2 cellular contexts compared by ENCODE assay signal in the genomic region with DNA sequence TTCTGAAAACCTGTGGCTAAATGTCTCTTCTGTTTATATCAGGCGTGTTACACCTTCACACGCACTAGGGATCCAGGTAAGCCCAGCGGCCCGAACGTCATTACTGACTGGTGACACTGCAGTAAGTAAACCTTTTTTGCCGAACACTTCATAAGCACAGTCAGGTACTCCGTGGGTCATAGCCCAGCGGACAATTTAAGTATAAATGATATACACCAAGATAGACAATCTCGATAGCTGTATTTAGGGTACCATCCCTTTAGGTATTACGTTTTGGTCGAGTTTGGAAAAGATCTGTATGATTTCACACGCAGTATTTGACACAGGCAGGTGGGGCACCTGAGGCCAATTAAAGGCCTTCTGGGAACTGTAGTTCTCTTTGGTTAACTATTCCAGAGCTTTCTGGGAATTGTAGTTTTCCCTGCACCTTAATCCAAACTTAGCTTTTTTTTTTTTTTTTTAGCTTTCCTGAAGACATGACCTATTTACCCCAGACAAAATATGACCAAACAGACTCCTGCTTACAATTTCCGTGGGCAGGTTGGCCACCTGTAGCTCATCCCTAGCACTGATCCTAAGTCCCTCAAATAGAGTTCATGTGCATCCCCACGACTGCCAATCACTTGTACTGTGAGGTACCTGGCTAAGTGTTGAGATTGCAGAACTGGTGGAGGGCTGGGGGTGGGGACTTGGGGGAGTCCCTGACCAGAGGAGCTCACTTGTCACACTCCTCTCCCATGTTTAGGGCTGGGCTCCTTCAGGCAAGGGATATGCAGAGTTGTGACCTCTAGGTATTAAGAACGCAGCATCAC.
TF ChIP-seq lines count a peak whose summit lies in the region.

No MANE protein-coding gene starts in this region.

TF ChIP-seq in GM12891, 5 proteins besides CTCF, POLR2A, EP300 and RAD21:
- TF ChIP-seq POLR2AphosphoS5 (IDR thresholded peaks at IDR 0.05; ENCODE audit: low read depth, low read length) (no peak), TAF1 (IDR thresholded peaks at IDR 0.05; ENCODE audit: low read depth, low read length) (no peak), SPI1 (IDR thresholded peaks at IDR 0.05; ENCODE audit: low read depth, low read length) (no peak), POU2F2 (IDR thresholded peaks at IDR 0.05; ENCODE audit: low read depth, low read length) (no peak), PAX5 (IDR thresholded peaks at IDR 0.05; ENCODE audit: insufficient read depth, low read length, severe bottlenecking) (no peak)

TF ChIP-seq in HepG2, 621 proteins besides CTCF, POLR2A, EP300 and RAD21 (continues in another document):
- TF ChIP-seq SRSF4 (IDR thresholded peaks at IDR 0.05; ENCODE audit: low read depth, low read length, poor library complexity, severe bottlenecking) (no peak), SMYD3 (CRISPR knock-in tag; IDR thresholded peaks at IDR 0.05) (0 out of 2 replicates have a peak, but pooled peaks have one; percentile 55), MBD4 (IDR thresholded peaks at IDR 0.05; ENCODE audit: borderline replicate concordance, low read length) (0 out of 2 replicates have a peak, but pooled peaks have one; percentile 55), GATAD2A (CRISPR knock-in tag; IDR thresholded peaks at IDR 0.05) (no peak), ZNF572 (CRISPR knock-in tag; IDR thresholded peaks at IDR 0.05) (no peak), ZNF547 (CRISPR knock-in tag; IDR thresholded peaks at IDR 0.05) (0 out of 2 replicates have a peak, but pooled peaks have one; percentile 1), FLYWCH1 (CRISPR knock-in tag; IDR thresholded peaks at IDR 0.05) (no peak), ZNF672 (CRISPR knock-in tag; IDR thresholded peaks at IDR 0.05) (no peak), GTF3A (CRISPR knock-in tag; conservative IDR thresholded peaks at IDR 0.05) (no peak), ZNF557 (CRISPR knock-in tag; IDR thresholded peaks at IDR 0.05) (no peak), HCFC1 (IDR thresholded peaks at IDR 0.05; ENCODE audit: low read depth, low read length) (peak; percentile 93), ZNF274 (CRISPR knock-in tag; IDR thresholded peaks at IDR 0.05) (no peak), ZNF235 (CRISPR knock-in tag; IDR thresholded peaks at IDR 0.05; ENCODE audit: borderline replicate concordance) (no peak), ZSCAN9 (CRISPR knock-in tag; IDR thresholded peaks at IDR 0.05; ENCODE audit: borderline replicate concordance) (no peak), KAT7 (CRISPR knock-in tag; IDR thresholded peaks at IDR 0.05; ENCODE audit: borderline replicate concordance) (no peak), MEF2D (CRISPR knock-in tag; IDR thresholded peaks at IDR 0.05) (peak; percentile 43), PAF1 (CRISPR knock-in tag; IDR thresholded peaks at IDR 0.05) (0 out of 2 replicates have a peak, but pooled peaks have one; percentile 24), HOXA3 (CRISPR knock-in tag; IDR thresholded peaks at IDR 0.05) (peak; percentile 46; the same call in 1 of the 2 replicates), KMT2B (CRISPR knock-in tag; IDR thresholded peaks at IDR 0.05) (peak; percentile 39; the same call in 1 of the 2 replicates), ATM (IDR thresholded peaks at IDR 0.05; ENCODE audit: borderline replicate concordance) (no peak), MATR3 (CRISPR knock-in tag; IDR thresholded peaks at IDR 0.05) (no peak), ZBTB42 (CRISPR knock-in tag; IDR thresholded peaks at IDR 0.05) (no peak), CBX2 (IDR thresholded peaks at IDR 0.05; ENCODE audit: low read depth, low read length) (no peak), CBX2 (CRISPR knock-in tag; IDR thresholded peaks at IDR 0.05; ENCODE audit: low read depth) (no peak), TGIF2 (CRISPR knock-in tag; IDR thresholded peaks at IDR 0.05) (peak; percentile 84), STAT5B (CRISPR knock-in tag; IDR thresholded peaks at IDR 0.05) (no peak), POLR2G (IDR thresholded peaks at IDR 0.05; ENCODE audit: low read depth, low read length) (peak; percentile 30; the same call in 1 of the 2 replicates), SCMH1 (CRISPR knock-in tag; IDR thresholded peaks at IDR 0.05; ENCODE audit: borderline replicate concordance) (no peak), CHCHD3 (CRISPR knock-in tag; IDR thresholded peaks at IDR 0.05) (no peak), ZNF501 (CRISPR knock-in tag; IDR thresholded peaks at IDR 0.05) (0 out of 2 replicates have a peak, but pooled peaks have one; percentile 56), ZFY (CRISPR knock-in tag; IDR thresholded peaks at IDR 0.05) (peak; percentile 45; the same call in 1 of the 2 replicates), ZNF850 (CRISPR knock-in tag; conservative IDR thresholded peaks at IDR 0.05) (no peak)
- TF ChIP-seq, protein P1, sequence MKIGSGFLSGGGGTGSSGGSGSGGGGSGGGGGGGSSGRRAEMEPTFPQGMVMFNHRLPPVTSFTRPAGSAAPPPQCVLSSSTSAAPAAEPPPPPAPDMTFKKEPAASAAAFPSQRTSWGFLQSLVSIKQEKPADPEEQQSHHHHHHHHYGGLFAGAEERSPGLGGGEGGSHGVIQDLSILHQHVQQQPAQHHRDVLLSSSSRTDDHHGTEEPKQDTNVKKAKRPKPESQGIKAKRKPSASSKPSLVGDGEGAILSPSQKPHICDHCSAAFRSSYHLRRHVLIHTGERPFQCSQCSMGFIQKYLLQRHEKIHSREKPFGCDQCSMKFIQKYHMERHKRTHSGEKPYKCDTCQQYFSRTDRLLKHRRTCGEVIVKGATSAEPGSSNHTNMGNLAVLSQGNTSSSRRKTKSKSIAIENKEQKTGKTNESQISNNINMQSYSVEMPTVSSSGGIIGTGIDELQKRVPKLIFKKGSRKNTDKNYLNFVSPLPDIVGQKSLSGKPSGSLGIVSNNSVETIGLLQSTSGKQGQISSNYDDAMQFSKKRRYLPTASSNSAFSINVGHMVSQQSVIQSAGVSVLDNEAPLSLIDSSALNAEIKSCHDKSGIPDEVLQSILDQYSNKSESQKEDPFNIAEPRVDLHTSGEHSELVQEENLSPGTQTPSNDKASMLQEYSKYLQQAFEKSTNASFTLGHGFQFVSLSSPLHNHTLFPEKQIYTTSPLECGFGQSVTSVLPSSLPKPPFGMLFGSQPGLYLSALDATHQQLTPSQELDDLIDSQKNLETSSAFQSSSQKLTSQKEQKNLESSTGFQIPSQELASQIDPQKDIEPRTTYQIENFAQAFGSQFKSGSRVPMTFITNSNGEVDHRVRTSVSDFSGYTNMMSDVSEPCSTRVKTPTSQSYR (CRISPR knock-in tag; IDR thresholded peaks at IDR 0.05; ENCODE audit: borderline replicate concordance), result no peak
- TF ChIP-seq, protein P2, sequence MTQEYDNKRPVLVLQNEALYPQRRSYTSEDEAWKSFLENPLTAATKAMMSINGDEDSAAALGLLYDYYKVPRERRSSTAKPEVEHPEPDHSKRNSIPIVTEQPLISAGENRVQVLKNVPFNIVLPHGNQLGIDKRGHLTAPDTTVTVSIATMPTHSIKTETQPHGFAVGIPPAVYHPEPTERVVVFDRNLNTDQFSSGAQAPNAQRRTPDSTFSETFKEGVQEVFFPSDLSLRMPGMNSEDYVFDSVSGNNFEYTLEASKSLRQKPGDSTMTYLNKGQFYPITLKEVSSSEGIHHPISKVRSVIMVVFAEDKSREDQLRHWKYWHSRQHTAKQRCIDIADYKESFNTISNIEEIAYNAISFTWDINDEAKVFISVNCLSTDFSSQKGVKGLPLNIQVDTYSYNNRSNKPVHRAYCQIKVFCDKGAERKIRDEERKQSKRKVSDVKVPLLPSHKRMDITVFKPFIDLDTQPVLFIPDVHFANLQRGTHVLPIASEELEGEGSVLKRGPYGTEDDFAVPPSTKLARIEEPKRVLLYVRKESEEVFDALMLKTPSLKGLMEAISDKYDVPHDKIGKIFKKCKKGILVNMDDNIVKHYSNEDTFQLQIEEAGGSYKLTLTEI (CRISPR knock-in tag; conservative IDR thresholded peaks at IDR 0.05), result no peak
- TF ChIP-seq, protein P3, sequence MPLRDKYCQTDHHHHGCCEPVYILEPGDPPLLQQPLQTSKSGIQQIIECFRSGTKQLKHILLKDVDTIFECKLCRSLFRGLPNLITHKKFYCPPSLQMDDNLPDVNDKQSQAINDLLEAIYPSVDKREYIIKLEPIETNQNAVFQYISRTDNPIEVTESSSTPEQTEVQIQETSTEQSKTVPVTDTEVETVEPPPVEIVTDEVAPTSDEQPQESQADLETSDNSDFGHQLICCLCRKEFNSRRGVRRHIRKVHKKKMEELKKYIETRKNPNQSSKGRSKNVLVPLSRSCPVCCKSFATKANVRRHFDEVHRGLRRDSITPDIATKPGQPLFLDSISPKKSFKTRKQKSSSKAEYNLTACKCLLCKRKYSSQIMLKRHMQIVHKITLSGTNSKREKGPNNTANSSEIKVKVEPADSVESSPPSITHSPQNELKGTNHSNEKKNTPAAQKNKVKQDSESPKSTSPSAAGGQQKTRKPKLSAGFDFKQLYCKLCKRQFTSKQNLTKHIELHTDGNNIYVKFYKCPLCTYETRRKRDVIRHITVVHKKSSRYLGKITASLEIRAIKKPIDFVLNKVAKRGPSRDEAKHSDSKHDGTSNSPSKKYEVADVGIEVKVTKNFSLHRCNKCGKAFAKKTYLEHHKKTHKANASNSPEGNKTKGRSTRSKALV (CRISPR knock-in tag; IDR thresholded peaks at IDR 0.05), result 0 out of 2 replicates have a peak, but pooled peaks have one; percentile 39
- TF ChIP-seq, protein P4, sequence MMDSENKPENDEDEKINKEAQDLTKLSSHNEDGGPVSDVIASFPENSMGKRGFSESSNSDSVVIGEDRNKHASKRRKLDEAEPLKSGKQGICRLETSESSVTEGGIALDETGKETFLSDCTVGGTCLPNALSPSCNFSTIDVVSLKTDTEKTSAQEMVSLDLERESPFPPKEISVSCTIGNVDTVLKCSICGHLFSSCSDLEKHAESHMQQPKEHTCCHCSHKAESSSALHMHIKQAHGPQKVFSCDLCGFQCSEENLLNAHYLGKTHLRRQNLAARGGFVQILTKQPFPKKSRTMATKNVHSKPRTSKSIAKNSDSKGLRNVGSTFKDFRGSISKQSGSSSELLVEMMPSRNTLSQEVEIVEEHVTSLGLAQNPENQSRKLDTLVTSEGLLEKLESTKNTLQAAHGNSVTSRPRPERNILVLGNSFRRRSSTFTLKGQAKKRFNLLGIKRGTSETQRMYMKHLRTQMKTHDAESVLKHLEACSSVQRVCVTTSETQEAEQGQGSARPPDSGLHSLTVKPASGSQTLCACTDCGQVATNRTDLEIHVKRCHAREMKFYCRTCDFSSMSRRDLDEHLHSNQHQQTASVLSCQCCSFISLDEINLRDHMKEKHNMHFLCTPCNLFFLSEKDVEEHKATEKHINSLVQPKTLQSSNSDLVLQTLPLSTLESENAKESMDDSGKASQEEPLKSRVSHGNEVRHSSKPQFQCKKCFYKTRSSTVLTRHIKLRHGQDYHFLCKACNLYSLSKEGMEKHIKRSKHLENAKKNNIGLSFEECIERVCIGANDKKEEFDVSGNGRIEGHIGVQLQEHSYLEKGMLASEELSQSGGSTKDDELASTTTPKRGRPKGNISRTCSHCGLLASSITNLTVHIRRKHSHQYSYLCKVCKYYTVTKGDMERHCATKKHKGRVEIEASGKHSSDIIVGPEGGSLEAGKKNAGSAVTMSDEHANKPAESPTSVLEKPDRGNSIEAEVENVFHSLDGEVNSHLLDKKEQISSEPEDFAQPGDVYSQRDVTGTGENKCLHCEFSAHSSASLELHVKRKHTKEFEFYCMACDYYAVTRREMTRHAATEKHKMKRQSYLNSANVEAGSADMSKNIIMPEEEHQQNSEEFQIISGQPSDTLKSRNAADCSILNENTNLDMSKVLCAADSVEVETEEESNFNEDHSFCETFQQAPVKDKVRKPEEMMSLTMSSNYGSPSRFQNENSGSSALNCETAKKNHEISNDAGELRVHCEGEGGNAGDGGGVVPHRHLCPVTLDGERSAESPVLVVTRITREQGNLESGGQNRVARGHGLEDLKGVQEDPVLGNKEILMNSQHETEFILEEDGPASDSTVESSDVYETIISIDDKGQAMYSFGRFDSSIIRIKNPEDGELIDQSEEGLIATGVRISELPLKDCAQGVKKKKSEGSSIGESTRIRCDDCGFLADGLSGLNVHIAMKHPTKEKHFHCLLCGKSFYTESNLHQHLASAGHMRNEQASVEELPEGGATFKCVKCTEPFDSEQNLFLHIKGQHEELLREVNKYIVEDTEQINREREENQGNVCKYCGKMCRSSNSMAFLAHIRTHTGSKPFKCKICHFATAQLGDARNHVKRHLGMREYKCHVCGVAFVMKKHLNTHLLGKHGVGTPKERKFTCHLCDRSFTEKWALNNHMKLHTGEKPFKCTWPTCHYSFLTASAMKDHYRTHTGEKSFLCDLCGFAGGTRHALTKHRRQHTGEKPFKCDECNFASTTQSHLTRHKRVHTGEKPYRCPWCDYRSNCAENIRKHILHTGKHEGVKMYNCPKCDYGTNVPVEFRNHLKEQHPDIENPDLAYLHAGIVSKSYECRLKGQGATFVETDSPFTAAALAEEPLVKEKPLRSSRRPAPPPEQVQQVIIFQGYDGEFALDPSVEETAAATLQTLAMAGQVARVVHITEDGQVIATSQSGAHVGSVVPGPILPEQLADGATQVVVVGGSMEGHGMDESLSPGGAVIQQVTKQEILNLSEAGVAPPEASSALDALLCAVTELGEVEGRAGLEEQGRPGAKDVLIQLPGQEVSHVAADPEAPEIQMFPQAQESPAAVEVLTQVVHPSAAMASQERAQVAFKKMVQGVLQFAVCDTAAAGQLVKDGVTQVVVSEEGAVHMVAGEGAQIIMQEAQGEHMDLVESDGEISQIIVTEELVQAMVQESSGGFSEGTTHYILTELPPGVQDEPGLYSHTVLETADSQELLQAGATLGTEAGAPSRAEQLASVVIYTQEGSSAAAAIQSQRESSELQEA (CRISPR knock-in tag; IDR thresholded peaks at IDR 0.05; ENCODE audit: not compliant biosample characterization), result no peak
- TF ChIP-seq, protein P5, sequence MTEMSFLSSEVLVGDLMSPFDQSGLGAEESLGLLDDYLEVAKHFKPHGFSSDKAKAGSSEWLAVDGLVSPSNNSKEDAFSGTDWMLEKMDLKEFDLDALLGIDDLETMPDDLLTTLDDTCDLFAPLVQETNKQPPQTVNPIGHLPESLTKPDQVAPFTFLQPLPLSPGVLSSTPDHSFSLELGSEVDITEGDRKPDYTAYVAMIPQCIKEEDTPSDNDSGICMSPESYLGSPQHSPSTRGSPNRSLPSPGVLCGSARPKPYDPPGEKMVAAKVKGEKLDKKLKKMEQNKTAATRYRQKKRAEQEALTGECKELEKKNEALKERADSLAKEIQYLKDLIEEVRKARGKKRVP (CRISPR knock-in tag; IDR thresholded peaks at IDR 0.05), result no peak
- TF ChIP-seq, protein P6, sequence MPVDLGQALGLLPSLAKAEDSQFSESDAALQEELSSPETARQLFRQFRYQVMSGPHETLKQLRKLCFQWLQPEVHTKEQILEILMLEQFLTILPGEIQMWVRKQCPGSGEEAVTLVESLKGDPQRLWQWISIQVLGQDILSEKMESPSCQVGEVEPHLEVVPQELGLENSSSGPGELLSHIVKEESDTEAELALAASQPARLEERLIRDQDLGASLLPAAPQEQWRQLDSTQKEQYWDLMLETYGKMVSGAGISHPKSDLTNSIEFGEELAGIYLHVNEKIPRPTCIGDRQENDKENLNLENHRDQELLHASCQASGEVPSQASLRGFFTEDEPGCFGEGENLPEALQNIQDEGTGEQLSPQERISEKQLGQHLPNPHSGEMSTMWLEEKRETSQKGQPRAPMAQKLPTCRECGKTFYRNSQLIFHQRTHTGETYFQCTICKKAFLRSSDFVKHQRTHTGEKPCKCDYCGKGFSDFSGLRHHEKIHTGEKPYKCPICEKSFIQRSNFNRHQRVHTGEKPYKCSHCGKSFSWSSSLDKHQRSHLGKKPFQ (CRISPR knock-in tag; IDR thresholded peaks at IDR 0.05; ENCODE audit: insufficient replicate concordance), result no peak
- TF ChIP-seq, protein P7, sequence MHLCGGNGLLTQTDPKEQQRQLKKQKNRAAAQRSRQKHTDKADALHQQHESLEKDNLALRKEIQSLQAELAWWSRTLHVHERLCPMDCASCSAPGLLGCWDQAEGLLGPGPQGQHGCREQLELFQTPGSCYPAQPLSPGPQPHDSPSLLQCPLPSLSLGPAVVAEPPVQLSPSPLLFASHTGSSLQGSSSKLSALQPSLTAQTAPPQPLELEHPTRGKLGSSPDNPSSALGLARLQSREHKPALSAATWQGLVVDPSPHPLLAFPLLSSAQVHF (CRISPR knock-in tag; IDR thresholded peaks at IDR 0.05), result no peak
